21 cellular contexts compared by ENCODE assay signal in the genomic region with DNA sequence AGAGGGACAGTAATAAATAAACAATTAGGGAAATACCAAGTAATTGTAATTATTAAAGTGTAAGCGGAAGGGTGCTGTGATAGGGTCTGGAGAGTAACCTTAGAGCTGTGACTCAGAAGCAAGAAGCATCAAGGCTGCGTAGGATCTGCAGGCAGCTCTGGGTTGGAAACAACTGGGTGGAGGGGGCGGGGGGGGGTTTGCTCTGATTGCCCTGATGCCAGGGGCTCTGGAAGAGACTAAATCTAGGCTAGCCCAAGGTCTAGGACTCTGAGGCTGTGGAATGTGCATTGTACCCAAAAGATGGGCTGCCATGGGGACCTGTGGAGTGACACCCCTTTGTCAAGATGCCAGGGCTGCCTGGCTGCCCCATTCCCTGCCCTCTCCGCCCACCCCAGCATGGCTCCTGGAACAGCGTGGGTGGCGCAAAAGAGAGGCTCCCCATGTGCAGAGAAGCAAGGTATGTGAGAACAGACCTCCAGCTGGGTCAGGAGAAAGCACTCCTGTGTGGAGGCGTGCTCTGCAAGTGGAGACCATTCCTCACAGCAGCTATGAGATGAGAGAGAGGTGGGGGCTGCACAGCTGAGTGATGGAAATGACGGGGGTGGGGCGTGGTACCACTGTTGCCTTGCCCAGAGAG.
"Had no signal": no experiment of that assay in that cellular context is flagged by ENCODE, and none has a peak within 500 bp of the region (broad histone marks: within the 10 kb centered on the region; RNA-seq: fewer than 3 reads in every experiment).

No MANE protein-coding gene starts in this region.

- ATAC-seq: heart left ventricle; naive thymus-derived CD4-positive, alpha-beta T cell; pancreas; sciatic nerve; stimulated activated effector memory CD8-positive, alpha-beta T cell treated with anti-CD3 and anti-CD28 coated beads, Interleukin-12 subunit alpha, Interleukin-12 subunit beta, amount 100 ng/mL, for 72 hours; upper lobe of right lung had no signal

- H3K4me3 ChIP-seq: cardiac muscle cell, gastrocnemius medialis, heart left ventricle, pancreas, smooth muscle cell, stomach, upper lobe of right lung had no signal

- H3K27ac ChIP-seq: cardiac muscle cell, gastrocnemius medialis, heart left ventricle, pancreas, stomach, upper lobe of right lung had no signal

- H3K4me1 ChIP-seq: pancreas, stomach, upper lobe of right lung had no signal

- FAIRE-seq: colon, endometrium, pancreas had no signal

- H3K36me3 ChIP-seq: cardiac muscle cell, gastrocnemius medialis, heart left ventricle, pancreas, upper lobe of right lung had no signal

- H3K9me3 ChIP-seq: gastrocnemius medialis, heart left ventricle, pancreas, stomach, upper lobe of right lung had no signal

- H3K4me2 ChIP-seq: smooth muscle cell had no signal

- DNase-seq: activated CD4-positive, alpha-beta T cell treated with anti-CD3 and anti-CD28 coated beads, Interleukin-2, amount 50 U/mL, for 1 hour; activated CD8-positive, alpha-beta memory T cell treated with anti-CD3 and anti-CD28 coated beads, Interleukin-2, amount 50 U/mL, for 48 hours; activated effector memory CD4-positive, alpha-beta T cell treated with anti-CD3 and anti-CD28 coated beads, Interleukin-2, amount 50 U/mL, for 16 hours; activated naive CD4-positive, alpha-beta T cell treated with anti-CD3 and anti-CD28 coated beads, Interleukin-2, amount 50 U/mL, for 16 hours; activated T-cell treated with anti-CD3 and anti-CD28 coated beads, Interleukin-2, amount 50 U/mL, for 48 hours; heart left ventricle; immature natural killer cell; mesendoderm; naive thymus-derived CD4-positive, alpha-beta T cell; pancreas; stimulated activated CD4-positive, alpha-beta T cell treated with anti-CD3 and anti-CD28 coated beads, Interleukin-4, amount 100 ng/mL, for 24 hours; stomach; T1000; upper lobe of right lung had no signal

- H3K27me3 ChIP-seq: cardiac muscle cell, gastrocnemius medialis, heart left ventricle, pancreas, stomach, upper lobe of right lung had no signal
